Comparison of ENCODE assay signal across 29 cellular contexts in the genomic region with DNA sequence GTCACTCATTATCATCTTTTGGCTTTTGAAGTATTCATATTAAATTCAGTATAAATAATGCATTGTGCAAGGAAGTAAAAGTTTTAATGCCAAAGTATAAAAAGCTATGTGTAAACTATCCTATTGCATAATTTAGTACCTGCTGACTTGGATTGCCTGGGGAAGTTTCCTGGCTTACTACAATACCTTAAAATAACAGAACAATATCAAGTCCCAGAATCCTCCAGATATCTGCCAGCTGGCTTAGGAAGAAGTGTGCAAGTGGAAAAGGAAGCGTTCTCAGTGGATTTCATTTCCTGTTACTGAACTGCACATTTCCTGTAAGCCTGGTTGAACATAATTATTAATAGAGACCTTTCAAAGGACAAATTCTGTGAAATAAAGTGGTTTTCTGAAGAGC.
DNase-seq lines count a peak whose midpoint lies in the region; ATAC-seq and TF ChIP-seq lines count a peak whose summit lies in the region.
"Had no signal": no experiment of that assay in that cellular context is flagged by ENCODE, and none has a peak within 500 bp of the region (broad histone marks: within the 10 kb centered on the region; RNA-seq: fewer than 3 reads in every experiment).

No MANE protein-coding gene starts in this region.

- intact Hi-C loops in A673 (cut with micrococcal nuclease; ENCODE audit: unreplicated experiment), result no loop called here

- POLR2A ChIA-PET in A673 (lab: Charles Lee; ENCODE audit: low non-redundant PET), result no interaction called here

- H3K4me1 ChIP-seq in A673 (ENCODE audit: insufficient read depth, low read length, poor library complexity, severe bottlenecking), result peaks cover 29% of the 10 kb centered on the region
- H3K4me1 ChIP-seq in muscle layer of colon (ENCODE audit: insufficient read depth, low read length), result peaks cover 17% of the 10 kb centered on the region
- H3K4me1 ChIP-seq: Caco-2, Peyer's patch, SJSA1, uterus had no signal

- ATAC-seq in GM21528 (IDR thresholded peaks at IDR 0.05; ENCODE audit: low FRiP score, unreplicated experiment), result no peak
- ATAC-seq: activated T-cell treated with anti-CD3 and anti-CD28 coated beads, Interleukin-2, amount 50 U/mL, for 4 hours; stimulated activated memory B cell treated with anti-CD40 and anti-IgM and Interleukin-4, amounts not matched to agents 10 μg/mL and 1 μg/mL and 100 μg/mL, for 72 hours had no signal

- TF ChIP-seq CTCF in A673 (conservative IDR thresholded peaks at IDR 0.05; ENCODE audit: low read depth, low read length) (no peak), fibroblast of pulmonary artery (IDR thresholded peaks at IDR 0.05; ENCODE audit: low read length, missing control alignments) (no peak)

- no peaks in the 10 kb centered on the region for H3K36me3 ChIP-seq in A673 (ENCODE audit: insufficient read depth, low read length, poor library complexity, severe bottlenecking)
- no peaks in the 10 kb centered on the region for H3K36me3 ChIP-seq in SK-N-MC (ENCODE audit: insufficient read depth, low read length)
- peaks cover 19% of the 10 kb centered on the region for H3K36me3 ChIP-seq in muscle layer of colon (ENCODE audit: insufficient read depth, low read length)
- H3K36me3 ChIP-seq: cardiac muscle cell, Peyer's patch, SJSA1, spleen, thoracic aorta, uterus had no signal

- CTCF ChIA-PET in A673 (lab: Charles Lee), result no interaction called here

- H3K9me3 ChIP-seq in A673 (ENCODE audit: low read depth, low read length, poor library complexity, severe bottlenecking), result no peaks in the 10 kb centered on the region
- no peaks in the 10 kb centered on the region for H3K9me3 ChIP-seq in SK-N-MC (ENCODE audit: low read depth, low read length)
- H3K9me3 ChIP-seq in muscle layer of colon (ENCODE audit: low read length), result no peaks in the 10 kb centered on the region
- H3K9me3 ChIP-seq: Caco-2, Peyer's patch, SJSA1, spleen, thoracic aorta, uterus had no signal

- no TSS peak for BruUV-seq in A673 (replicated peaks; lab: Mats Ljungman, UMichigan)

- H3K27ac ChIP-seq in A673 (ENCODE audit: low read depth, low read length, poor library complexity, severe bottlenecking), result no peak overlapping the region
- no peak overlapping the region for H3K27ac ChIP-seq in SK-N-MC
- H3K27ac ChIP-seq in muscle layer of colon (ENCODE audit: low read depth, low read length), result peak overlapping the region; percentile 32
- H3K27ac ChIP-seq: cardiac muscle cell, dorsolateral prefrontal cortex, Peyer's patch, SJSA1, thoracic aorta had no signal

- DNase-seq in A673 (ENCODE audit: low spot score), result peak; percentile 88
- peak; percentile 89 for DNase-seq in SK-N-MC (ENCODE audit: low read depth, low spot score)
- peak; percentile 53 for DNase-seq in fibroblast of pulmonary artery (ENCODE audit: low read depth)
- no peak for DNase-seq in pons (ENCODE audit: low spot score)
- no peak for DNase-seq in dedifferentiated amniotic fluid mesenchymal stem cell (ENCODE audit: extremely low spot score)
- no peak for DNase-seq in UCSD-AML1 (lab: John Stamatoyannopoulos, UW; ENCODE audit: unreplicated experiment)
- DNase-seq: ACHN; activated naive CD4-positive, alpha-beta T cell; activated T-cell treated with anti-CD3 and anti-CD28 coated beads, Interleukin-2, amount 50 U/mL, for 4 hours; Caco-2; DND-41; dorsolateral prefrontal cortex; H9; hippocampal formation; immature natural killer cell; Karpas-422; NCI-H1694; NCI-H2171 treated with DMSO at 0.1 percent for 48 hours; NCI-H526; Peyer's patch; spleen; stimulated activated CD4-positive, alpha-beta T cell treated with anti-CD3 and anti-CD28 coated beads, Interleukin-4, amount 100 ng/mL, for 1 hour had no signal

- H3K4me3 ChIP-seq in A673 (ENCODE audit: low read depth, low read length, poor library complexity, severe bottlenecking) (no peak overlapping the region), SK-N-MC (no peak overlapping the region; the same call in 1 of the 2 replicates), fibroblast of pulmonary artery (replicated peaks; ENCODE audit: low read depth, low read length) (no peak overlapping the region), muscle layer of colon (ENCODE audit: low read depth in 1 of 2, low read length in 2 of 2) (no peak overlapping the region)
- H3K4me3 ChIP-seq: cardiac muscle cell, dorsolateral prefrontal cortex, Peyer's patch, SJSA1, spleen, thoracic aorta, uterus had no signal

- peaks cover 15% of the 10 kb centered on the region for H3K27me3 ChIP-seq in A673 (replicated peaks; ENCODE audit: insufficient read depth, low read depth, low read length, poor library complexity)
- no peaks in the 10 kb centered on the region for H3K27me3 ChIP-seq in muscle layer of colon (ENCODE audit: control insufficient read depth in 1 of 2, insufficient read depth in 2 of 2, low read length in 2 of 2)
- H3K27me3 ChIP-seq: dorsolateral prefrontal cortex, Peyer's patch, SJSA1, uterus had no signal

- H3K9ac ChIP-seq in SK-N-MC (ENCODE audit: insufficient read length), result no peak overlapping the region
- H3K9ac ChIP-seq in muscle layer of colon (ENCODE audit: low read length), result no peak overlapping the region

Comparison
In these comparisons a context has a peak if more than half of its experiments do, and no peak if none do; other contexts are left out.
1. DNase-seq: peak in A673 (single experiment), SK-N-MC (single experiment) and fibroblast of pulmonary artery (single experiment); none in pons (single experiment), dedifferentiated amniotic fluid mesenchymal stem cell (single experiment) and UCSD-AML1 (single experiment).